In genomic region chr3:9111349-9112265, GRCh38 we compare ENCODE assay signal across 8 cellular contexts.
DNase-seq lines count a peak whose midpoint lies in the region; ATAC-seq and TF ChIP-seq lines count a peak whose summit lies in the region.

No MANE protein-coding gene starts in this region.

- CTCF ChIA-PET in activated CD8-positive, alpha-beta T cell treated with anti-CD3 and anti-CD28 coated beads for 36 hours (lab: Charles Lee) = interaction anchor here (1.0 to 1.1 kb wide), 2 partner anchors 12 to 151 kb away, joined by 3 read pairs; no protein-coding TSS in a partner anchor
- CTCF ChIA-PET in activated CD8-positive, alpha-beta T cell treated with anti-CD3 and anti-CD28 coated beads, Interleukin-2, amount 10 ng/mL, durations not matched to agents 7 days and 5 days (lab: Charles Lee) = interaction anchor here (0.8 kb wide), 1 partner anchor 191 kb away, joined by 3 read pairs; no protein-coding TSS in a partner anchor

- POLR2A ChIA-PET in activated CD8-positive, alpha-beta T cell treated with anti-CD3 and anti-CD28 coated beads for 36 hours (lab: Charles Lee) = no interaction called here
- POLR2A ChIA-PET in activated CD8-positive, alpha-beta T cell treated with anti-CD3 and anti-CD28 coated beads, Interleukin-2, amount 10 ng/mL, durations not matched to agents 7 days and 5 days (lab: Charles Lee) = interaction anchor here (1.0 kb wide), 1 partner anchor 15 kb away, joined by 3 read pairs; no protein-coding TSS in a partner anchor

- H3K27me3 ChIP-seq in kidney epithelial cell (ENCODE audit: control insufficient read depth, insufficient read depth, low read length) = peaks cover 4% of the 10 kb centered on the region
- H3K27me3 ChIP-seq in tibial artery = no peaks in the 10 kb centered on the region

- no peak overlapping the region for H3K4me3 ChIP-seq in kidney epithelial cell (ENCODE audit: low read depth, low read length)
- H3K4me3 ChIP-seq in tibial artery = no peak overlapping the region

- H3K4me3 Mint-ChIP-seq in activated CD8-positive, alpha-beta T cell treated with anti-CD3 and anti-CD28 coated beads for 36 hours = no peak overlapping the region
- no peak overlapping the region for H3K4me3 Mint-ChIP-seq in activated CD8-positive, alpha-beta T cell treated with anti-CD3 and anti-CD28 coated beads, Interleukin-2, amount 10 ng/mL, durations not matched to agents 7 days and 5 days

- TF ChIP-seq CTCF in activated CD8-positive, alpha-beta T cell treated with anti-CD3 and anti-CD28 coated beads for 36 hours (IDR thresholded peaks at IDR 0.05) = no peak
- TF ChIP-seq CTCF in kidney epithelial cell (IDR thresholded peaks at IDR 0.05; ENCODE audit: insufficient read depth, low read length, poor library complexity, severe bottlenecking) (peak; percentile 11), tibial artery (IDR thresholded peaks at IDR 0.05) (peak; percentile 35 to 37)

- no peaks in the 10 kb centered on the region for H3K4me1 Mint-ChIP-seq in activated CD8-positive, alpha-beta T cell treated with anti-CD3 and anti-CD28 coated beads for 36 hours (ENCODE audit: low read depth)
- H3K4me1 Mint-ChIP-seq in activated CD8-positive, alpha-beta T cell treated with anti-CD3 and anti-CD28 coated beads, Interleukin-2, amount 10 ng/mL, durations not matched to agents 7 days and 5 days (ENCODE audit: low read depth) = no peaks in the 10 kb centered on the region

- no peaks in the 10 kb centered on the region for H3K36me3 ChIP-seq in kidney epithelial cell (ENCODE audit: control insufficient read depth, insufficient read depth, low read length)
- no peaks in the 10 kb centered on the region for H3K36me3 ChIP-seq in tibial artery

- H3K27ac Mint-ChIP-seq in activated CD8-positive, alpha-beta T cell treated with anti-CD3 and anti-CD28 coated beads for 36 hours = no peak overlapping the region
- no peak overlapping the region for H3K27ac Mint-ChIP-seq in activated CD8-positive, alpha-beta T cell treated with anti-CD3 and anti-CD28 coated beads, Interleukin-2, amount 10 ng/mL, durations not matched to agents 7 days and 5 days

- H3K9me3 ChIP-seq in tibial artery = no peaks in the 10 kb centered on the region

- no peaks in the 10 kb centered on the region for H3K27me3 Mint-ChIP-seq in activated CD8-positive, alpha-beta T cell treated with anti-CD3 and anti-CD28 coated beads for 36 hours
- H3K27me3 Mint-ChIP-seq in activated CD8-positive, alpha-beta T cell treated with anti-CD3 and anti-CD28 coated beads, Interleukin-2, amount 10 ng/mL, durations not matched to agents 7 days and 5 days (ENCODE audit: low read depth) = peaks cover 4% of the 10 kb centered on the region

- no peak for ATAC-seq in activated CD8-positive, alpha-beta T cell treated with anti-CD3 and anti-CD28 coated beads for 36 hours
- no peak for ATAC-seq in activated CD8-positive, alpha-beta T cell treated with anti-CD3 and anti-CD28 coated beads, Interleukin-2, amount 10 ng/mL, durations not matched to agents 7 days and 5 days

- H3K4me1 ChIP-seq in tibial artery = peaks cover 0 to 16% (median 5%) of the 10 kb centered on the region in 4 donors

- intact Hi-C loops in activated CD8-positive, alpha-beta T cell treated with anti-CD3 and anti-CD28 coated beads for 36 hours (cut with micrococcal nuclease) = no loop called here
- intact Hi-C loops in tibial artery (cut with DNase I; ENCODE audit: low total_unique reads) = no loop called here

- H3K36me3 Mint-ChIP-seq in activated CD8-positive, alpha-beta T cell treated with anti-CD3 and anti-CD28 coated beads for 36 hours (ENCODE audit: low read depth) = no peaks in the 10 kb centered on the region
- H3K36me3 Mint-ChIP-seq in activated CD8-positive, alpha-beta T cell treated with anti-CD3 and anti-CD28 coated beads, Interleukin-2, amount 10 ng/mL, durations not matched to agents 7 days and 5 days (ENCODE audit: low read depth) = no peaks in the 10 kb centered on the region

- peak; percentile 22 for DNase-seq in activated CD8-positive, alpha-beta T cell treated with anti-CD3 and anti-CD28 coated beads for 36 hours
- DNase-seq in activated CD8-positive, alpha-beta T cell treated with anti-CD3 and anti-CD28 coated beads, Interleukin-2, amount 10 ng/mL, durations not matched to agents 7 days and 5 days = no peak
- DNase-seq in astrocyte of the hippocampus (ENCODE audit: low read depth, low spot score) = peak; percentile 70
- no peak for DNase-seq in kidney epithelial cell (ENCODE audit: low read depth)
- peak; percentile 65 to 72 for DNase-seq in tibial artery
- no peak for DNase-seq in NK-92 (lab: John Stamatoyannopoulos, UW; ENCODE audit: unreplicated experiment)
- DNase-seq in NCI-H345 (lab: John Stamatoyannopoulos, UW) = no peak
- no peak for DNase-seq in effector CD4-positive, alpha-beta T cell

- H3K27ac ChIP-seq in tibial artery = peak overlapping the region in 1 of 2 donors; percentile 25

- no peaks in the 10 kb centered on the region for H3K9me3 Mint-ChIP-seq in activated CD8-positive, alpha-beta T cell treated with anti-CD3 and anti-CD28 coated beads for 36 hours
- H3K9me3 Mint-ChIP-seq in activated CD8-positive, alpha-beta T cell treated with anti-CD3 and anti-CD28 coated beads, Interleukin-2, amount 10 ng/mL, durations not matched to agents 7 days and 5 days (ENCODE audit: insufficient read depth) = no peaks in the 10 kb centered on the region

Comparison
In these comparisons a context has a peak if more than half of its experiments do, and no peak if none do; other contexts are left out.
1. DNase-seq: peak in activated CD8-positive, alpha-beta T cell treated with anti-CD3 and anti-CD28 coated beads for 36 hours (single experiment), astrocyte of the hippocampus (single experiment) and tibial artery (2 of 2); none in activated CD8-positive, alpha-beta T cell treated with anti-CD3 and anti-CD28 coated beads, Interleukin-2, amount 10 ng/mL, durations not matched to agents 7 days and 5 days (single experiment), kidney epithelial cell (single experiment), NK-92 (single experiment), NCI-H345 (single experiment) and effector CD4-positive, alpha-beta T cell (single experiment).